ENCODE assay signal across 29 cellular contexts in the genomic region with DNA sequence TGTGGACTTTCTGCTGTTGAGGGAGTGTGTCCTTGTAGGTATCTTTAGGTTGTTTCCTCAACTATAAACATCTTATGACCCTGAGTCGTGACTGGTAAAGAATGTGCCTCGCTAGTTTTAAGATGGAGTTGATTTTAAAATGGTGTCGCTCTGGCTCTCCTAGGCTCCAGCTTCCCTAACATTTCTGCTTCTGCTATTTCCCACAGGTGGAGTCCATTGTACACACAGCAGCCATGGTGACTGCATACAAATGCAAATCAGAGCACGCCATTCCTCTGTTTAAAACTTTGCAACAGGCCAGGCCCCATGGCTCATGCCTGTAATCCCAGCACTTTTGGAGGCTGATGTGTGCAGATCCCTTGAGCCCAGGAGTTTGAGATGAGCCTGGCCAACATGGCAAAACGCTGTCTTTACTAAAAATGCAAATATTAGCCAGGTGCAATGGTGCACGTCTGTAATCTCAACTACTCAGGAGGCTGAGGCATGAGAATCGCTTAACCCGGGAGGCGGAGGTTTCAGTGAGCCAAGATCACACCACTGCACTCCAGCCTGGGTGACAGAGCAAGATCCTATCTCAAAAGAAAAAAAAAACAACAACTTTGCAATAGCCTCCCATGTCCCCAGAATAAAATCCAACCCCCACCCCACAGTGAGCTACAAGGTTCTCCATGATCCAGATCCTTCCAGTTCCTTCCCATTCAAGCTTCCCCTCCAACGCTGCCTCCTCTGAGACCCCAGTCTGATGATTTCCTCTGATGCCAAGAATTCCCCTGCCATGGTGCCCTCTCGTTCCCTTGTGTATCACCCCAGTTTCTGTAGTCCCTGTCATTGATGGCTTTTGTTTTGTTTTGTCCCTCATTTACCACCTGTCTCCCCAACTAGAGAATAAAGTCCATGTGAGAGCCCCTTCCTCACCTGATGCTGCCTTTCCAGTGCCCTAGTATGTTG. TPM values are rescaled to one million over a fixed set of nuclear protein-coding genes. Genes with fewer than 3 reads are reported as not detected.
"Had no signal": no experiment of that assay in that cellular context is flagged by ENCODE, and none has a peak within 500 bp of the region (broad histone marks: within the 10 kb centered on the region; RNA-seq: fewer than 3 reads in every experiment).

No MANE protein-coding gene starts in this region.

- H3K27ac Mint-ChIP-seq: naive thymus-derived CD4-positive, alpha-beta T cell; natural killer cell treated with Interleukin-12 subunit alpha and Interleukin-12 subunit beta and Interleukin-15 and Interleukin-18, amount 100 ng/mL, for 72 hours; progenitor cell of endocrine pancreas; stimulated activated memory B cell treated with anti-CD40 and anti-IgM and Interleukin-4, amounts not matched to agents 10 μg/mL and 1 μg/mL and 100 μg/mL, for 72 hours; stimulated activated naive CD8-positive, alpha-beta T cell treated with anti-CD3 and anti-CD28 coated beads, Interleukin-15, amount 100 ng/mL, for 72 hours; type B pancreatic cell had no signal

- H3K27ac ChIP-seq: hepatocyte, left ventricle myocardium inferior, ovary, right atrium auricular region, right lobe of liver, tibial nerve, uterus had no signal

- H3K4me3 Mint-ChIP-seq: naive thymus-derived CD4-positive, alpha-beta T cell; natural killer cell treated with Interleukin-12 subunit alpha and Interleukin-12 subunit beta and Interleukin-15 and Interleukin-18, amount 100 ng/mL, for 72 hours; stimulated activated memory B cell treated with anti-CD40 and anti-IgM and Interleukin-4, amounts not matched to agents 10 μg/mL and 1 μg/mL and 100 μg/mL, for 72 hours; stimulated activated naive CD8-positive, alpha-beta T cell treated with anti-CD3 and anti-CD28 coated beads, Interleukin-15, amount 100 ng/mL, for 72 hours; type B pancreatic cell had no signal

- H3K36me3 Mint-ChIP-seq: natural killer cell treated with Interleukin-12 subunit alpha and Interleukin-12 subunit beta and Interleukin-15 and Interleukin-18, amount 100 ng/mL, for 72 hours; stimulated activated memory B cell treated with anti-CD40 and anti-IgM and Interleukin-4, amounts not matched to agents 10 μg/mL and 1 μg/mL and 100 μg/mL, for 72 hours; type B pancreatic cell had no signal

- H3K9me3 ChIP-seq: left ventricle myocardium inferior, mucosa of descending colon, ovary, right atrium auricular region, right lobe of liver, uterus had no signal

- H3K4me1 ChIP-seq: left ventricle myocardium inferior, right atrium auricular region, right lobe of liver, tibial nerve, uterus had no signal

- H3K27me3 ChIP-seq: ovary, right atrium auricular region, right lobe of liver, tibial nerve, uterus had no signal

- DNase-seq: islet precursor cell; left ventricle myocardium inferior; mesendoderm; midbrain; mucosa of descending colon; naive thymus-derived CD4-positive, alpha-beta T cell; ovary; right lobe of liver; stimulated activated CD4-positive, alpha-beta T cell treated with anti-CD3 and anti-CD28 coated beads, Interleukin-1b, Interleukin-23, amount 100 ng/mL, for 48 hours; stimulated activated CD4-positive, alpha-beta T cell treated with anti-CD3 and anti-CD28 coated beads, Interleukin-2, amount 100 ng/mL, for 48 hours; stimulated activated CD4-positive, alpha-beta T cell treated with anti-CD3 and anti-CD28 coated beads, Interleukin-4, amount 100 ng/mL, for 4 hours; stimulated activated CD8-positive, alpha-beta memory T cell treated with anti-CD3 and anti-CD28 coated beads, Interleukin-4, amount 100 ng/mL, for 48 hours; stimulated activated naive CD4-positive, alpha-beta T cell treated with Interleukin-2 at 50 U/mL for 16 hours; stimulated activated naive CD8-positive, alpha-beta T cell treated with anti-CD3 and anti-CD28 coated beads, Interleukin-15, amount 100 ng/mL, for 72 hours; substantia nigra; uterus had no signal

- H3K9me3 Mint-ChIP-seq: natural killer cell treated with Interleukin-12 subunit alpha and Interleukin-12 subunit beta and Interleukin-15 and Interleukin-18, amount 100 ng/mL, for 72 hours; type B pancreatic cell had no signal

- H3K4me1 Mint-ChIP-seq: naive thymus-derived CD4-positive, alpha-beta T cell; stimulated activated memory B cell treated with anti-CD40 and anti-IgM and Interleukin-4, amounts not matched to agents 10 μg/mL and 1 μg/mL and 100 μg/mL, for 72 hours; stimulated activated naive CD8-positive, alpha-beta T cell treated with anti-CD3 and anti-CD28 coated beads, Interleukin-15, amount 100 ng/mL, for 72 hours had no signal

- ATAC-seq: mucosa of descending colon; naive thymus-derived CD4-positive, alpha-beta T cell; natural killer cell treated with Interleukin-12 subunit alpha and Interleukin-12 subunit beta and Interleukin-15 and Interleukin-18, amount 100 ng/mL, for 72 hours; stimulated activated memory B cell treated with anti-CD40 and anti-IgM and Interleukin-4, amounts not matched to agents 10 μg/mL and 1 μg/mL and 100 μg/mL, for 72 hours; stimulated activated naive CD8-positive, alpha-beta T cell treated with anti-CD3 and anti-CD28 coated beads, Interleukin-15, amount 100 ng/mL, for 72 hours had no signal

- H3K4me3 ChIP-seq: hepatocyte, left ventricle myocardium inferior, lung, mucosa of descending colon, ovary, right atrium auricular region, right lobe of liver, smooth muscle cell, tibial nerve, uterus had no signal

- H3K36me3 ChIP-seq: left ventricle myocardium inferior, ovary, right atrium auricular region, right lobe of liver, tibial nerve, uterus had no signal

RNA-seq across cellular contexts. Expression of a gene that starts 36.9 kb away (rescaled TPM):
- total RNA-seq: left ventricle myocardium inferior, myocyte, pulmonary artery endothelial cell, skeletal muscle tissue, smooth muscle cell, temporal lobe had no signal
